8 cellular contexts compared by ENCODE assay signal in genomic region chr2:136423516-136423996, GRCh38.
DNase-seq lines count a peak whose midpoint lies in the region; ATAC-seq and TF ChIP-seq lines count a peak whose summit lies in the region.

No MANE protein-coding gene starts in this region.

- no peaks in the 10 kb centered on the region for H3K27me3 ChIP-seq in right lobe of liver

- DNase-seq in AG10803 (ENCODE audit: low read depth) (peak; percentile 47), NCI-H226 (peak; percentile 44), coronary artery (ENCODE audit: low spot score) (no peak), right lobe of liver (peak; percentile 68 to 80 (median 70))
- peak; percentile 93 for DNase-seq in activated CD4-positive, alpha-beta T cell treated with anti-CD3 and anti-CD28 coated beads for 36 hours
- DNase-seq in stimulated activated CD4-positive, alpha-beta T cell treated with anti-CD3 and anti-CD28 coated beads, Interleukin-4, amount 100 ng/mL, for 48 hours (ENCODE audit: low read depth in 2 of 2): peak; percentile 75 to 82

- intact Hi-C loops in activated CD4-positive, alpha-beta T cell treated with anti-CD3 and anti-CD28 coated beads for 36 hours (cut with DNase I, micrococcal nuclease): loop anchor here (1.0 to 10.0 kb wide), 6 partner anchors 231 to 1415 kb away; no protein-coding TSS in a partner anchor
- intact Hi-C loops in right lobe of liver (cut with DNase I): no loop called here

- no peaks in the 10 kb centered on the region for H3K9me3 Mint-ChIP-seq in activated CD4-positive, alpha-beta T cell treated with anti-CD3 and anti-CD28 coated beads for 36 hours (ENCODE audit: low read depth)

- H3K4me3 ChIP-seq in AG10803 (ENCODE audit: low read length) (peak overlapping the region; percentile 60), coronary artery (peak overlapping the region; percentile 70), right lobe of liver (peak overlapping the region; percentile 12 to 43 (median 21))

- H3K4me3 Mint-ChIP-seq in activated CD4-positive, alpha-beta T cell treated with anti-CD3 and anti-CD28 coated beads for 36 hours: peak overlapping the region; percentile 70

- ATAC-seq in GM18907 (IDR thresholded peaks at IDR 0.05; ENCODE audit: unreplicated experiment) (peak; percentile 99), HG03159 (IDR thresholded peaks at IDR 0.05; ENCODE audit: unreplicated experiment) (peak; percentile 99), right lobe of liver (peak; percentile 94 to 99 (median 97))
- ATAC-seq in activated CD4-positive, alpha-beta T cell treated with anti-CD3 and anti-CD28 coated beads for 36 hours: peak; percentile 98

- H3K4me1 Mint-ChIP-seq in activated CD4-positive, alpha-beta T cell treated with anti-CD3 and anti-CD28 coated beads for 36 hours: peaks cover 18% of the 10 kb centered on the region

- peaks cover 43% of the 10 kb centered on the region for H3K27me3 Mint-ChIP-seq in activated CD4-positive, alpha-beta T cell treated with anti-CD3 and anti-CD28 coated beads for 36 hours

- WGBS in right lobe of liver (ENCODE audit: insufficient coverage, low coverage, low lambda C conversion rate, missing lambda C conversion rate): 1% methylated on average over 20 of the region's 27 CpGs

- CTCF ChIA-PET in activated CD4-positive, alpha-beta T cell treated with anti-CD3 and anti-CD28 coated beads for 36 hours (lab: Charles Lee): interaction anchor here (0.7 to 3.0 kb wide), 23 partner anchors 9 to 1414 kb away, joined by 3 to 16 read pairs (median 4); no protein-coding TSS in a partner anchor

- peak overlapping the region; percentile 56 for H3K27ac Mint-ChIP-seq in activated CD4-positive, alpha-beta T cell treated with anti-CD3 and anti-CD28 coated beads for 36 hours

- POLR2A ChIA-PET in activated CD4-positive, alpha-beta T cell treated with anti-CD3 and anti-CD28 coated beads for 36 hours (lab: Charles Lee): no interaction called here

- H3K27ac ChIP-seq in coronary artery (no peak overlapping the region), right lobe of liver (no peak overlapping the region)

- H3K9me3 ChIP-seq in right lobe of liver: no peaks in the 10 kb centered on the region

- peak; percentile 73 for TF ChIP-seq CTCF in AG10803 (conservative IDR thresholded peaks at IDR 0.05; ENCODE audit: low read length)
- TF ChIP-seq CTCF in coronary artery (IDR thresholded peaks at IDR 0.05): peak; percentile 72
- peak; percentile 68 to 85 (median 81) for TF ChIP-seq CTCF in right lobe of liver (IDR thresholded peaks at IDR 0.05)

- no peaks in the 10 kb centered on the region for H3K36me3 Mint-ChIP-seq in activated CD4-positive, alpha-beta T cell treated with anti-CD3 and anti-CD28 coated beads for 36 hours (ENCODE audit: low read depth)

- TF ChIP-seq POLR2A in right lobe of liver (IDR thresholded peaks at IDR 0.05): no peak

- no peaks in the 10 kb centered on the region for H3K36me3 ChIP-seq in right lobe of liver

- H3K4me1 ChIP-seq in right lobe of liver: no peaks in the 10 kb centered on the region

Comparison
In these comparisons a context has a peak if more than half of its experiments do, and no peak if none do; other contexts are left out.
1. intact Hi-C loops: an anchor here in activated CD4-positive, alpha-beta T cell treated with anti-CD3 and anti-CD28 coated beads for 36 hours (1.0 to 10.0 kb wide); none called in right lobe of liver.